ENCODE assay signal across 21 cellular contexts in genomic region chr5:16510123-16510522, GRCh38. TPM values are rescaled to one million over a fixed set of nuclear protein-coding genes. Genes with fewer than 3 reads are reported as not detected.
DNase-seq lines count a peak whose midpoint lies in the region; ATAC-seq and TF ChIP-seq lines count a peak whose summit lies in the region.
"Had no signal": no experiment of that assay in that cellular context is flagged by ENCODE, and none has a peak within 500 bp of the region (broad histone marks: within the 10 kb centered on the region; RNA-seq: fewer than 3 reads in every experiment).

No MANE protein-coding gene starts in this region.

- H3K9me3 Mint-ChIP-seq in activated T-cell treated with anti-CD3 and anti-CD28 coated beads, Interleukin-2, amount 50 U/mL, for 24 hours = peaks cover 4% of the 10 kb centered on the region
- H3K9me3 Mint-ChIP-seq in Calu3 (ENCODE audit: low read depth, unreplicated experiment) = peaks cover 2% of the 10 kb centered on the region
- H3K9me3 Mint-ChIP-seq: IgD-negative memory B cell had no signal

- H3K4me1 ChIP-seq in right atrium auricular region = peaks cover 0 to 13% of the 10 kb centered on the region in 2 donors
- peaks cover 21 to 31% of the 10 kb centered on the region in 2 experiments for H3K4me1 ChIP-seq in neutrophil (ENCODE audit: control insufficient read depth in 1 of 2, insufficient read depth in 1 of 2, low read depth in 1 of 2, low read length in 1 of 2)

- H3K9me3 ChIP-seq in right atrium auricular region = no peaks in the 10 kb centered on the region
- H3K9me3 ChIP-seq in neutrophil = no peaks in the 10 kb centered on the region
- H3K9me3 ChIP-seq: SK-N-SH had no signal

- intact Hi-C loops in Right ventricle myocardium superior (cut with DNase I) (no loop called here), Calu3 (cut with micrococcal nuclease; ENCODE audit: unreplicated experiment) (no loop called here)

- H3K36me3 ChIP-seq in right atrium auricular region = no peaks in the 10 kb centered on the region
- H3K36me3 ChIP-seq in neutrophil = no peaks in the 10 kb centered on the region

- peak overlapping the region; percentile 78 to 92 for H3K27ac ChIP-seq in right atrium auricular region
- peak overlapping the region; percentile 85 for H3K27ac ChIP-seq in neutrophil

- BruUV-seq in Calu3 (replicated peaks; lab: Mats Ljungman, UMichigan) = no TSS peak

- TF ChIP-seq CTCF in right atrium auricular region (IDR thresholded peaks at IDR 0.05) = no peak
- TF ChIP-seq CTCF in neutrophil (IDR thresholded peaks at IDR 0.05) = no peak
- TF ChIP-seq CTCF in GM20000 (IDR thresholded peaks at IDR 0.05; ENCODE audit: extremely low read depth, missing control alignments) = no peak
- TF ChIP-seq CTCF in Calu3 (IDR thresholded peaks at IDR 0.05; ENCODE audit: unreplicated experiment) = no peak

- H3K27me3 ChIP-seq in right atrium auricular region (no peaks in the 10 kb centered on the region), neutrophil (no peaks in the 10 kb centered on the region)

- no peak for DNase-seq in right atrium auricular region (ENCODE audit: low spot score)
- no peak for DNase-seq in Right ventricle myocardium superior
- DNase-seq in NCI-H460 (ENCODE audit: extremely low read depth, low read depth) = peak; percentile 62
- DNase-seq in activated T-cell treated with anti-CD3 and anti-CD28 coated beads, Interleukin-2, amount 50 U/mL, for 24 hours = no peak
- DNase-seq in GM20000 (ENCODE audit: low spot score) = no peak
- DNase-seq in Calu3 = no peak
- DNase-seq: CD4-positive, CD25-positive, alpha-beta regulatory T cell; DMS153; GOT3; HCEC 1CT; NCI-H1694; NCI-H2081; NCI-H2171 treated with DMSO at 0.1 percent for 48 hours; NCI-H446; NCI-H526 treated with DMSO at 0.1 percent for 48 hours; PC-9; RPMI8226; SIG-M5; SK-N-SH had no signal

- H3K4me3 ChIP-seq in right atrium auricular region = no peak overlapping the region
- H3K4me3 ChIP-seq in neutrophil (ENCODE audit: low read depth in 1 of 2, low read length in 1 of 2) = no peak overlapping the region

- no peak overlapping the region for H3K27ac Mint-ChIP-seq in activated T-cell treated with anti-CD3 and anti-CD28 coated beads, Interleukin-2, amount 50 U/mL, for 24 hours
- H3K27ac Mint-ChIP-seq in Calu3 (ENCODE audit: unreplicated experiment) = no peak overlapping the region
- H3K27ac Mint-ChIP-seq: IgD-negative memory B cell had no signal

- no peak overlapping the region for H3K4me3 Mint-ChIP-seq in activated T-cell treated with anti-CD3 and anti-CD28 coated beads, Interleukin-2, amount 50 U/mL, for 24 hours
- no peak overlapping the region for H3K4me3 Mint-ChIP-seq in Calu3 (ENCODE audit: low read depth, unreplicated experiment)
- H3K4me3 Mint-ChIP-seq: CD4-positive, CD25-positive, alpha-beta regulatory T cell had no signal

- H3K4me1 Mint-ChIP-seq in activated T-cell treated with anti-CD3 and anti-CD28 coated beads, Interleukin-2, amount 50 U/mL, for 24 hours (ENCODE audit: low read depth) = peaks cover 43% of the 10 kb centered on the region
- H3K4me1 Mint-ChIP-seq in Calu3 (ENCODE audit: low read depth, unreplicated experiment) = peaks cover 19% of the 10 kb centered on the region

- H3K36me3 Mint-ChIP-seq in activated T-cell treated with anti-CD3 and anti-CD28 coated beads, Interleukin-2, amount 50 U/mL, for 24 hours (ENCODE audit: low read depth) = peaks cover 6% of the 10 kb centered on the region
- peaks cover 13% of the 10 kb centered on the region for H3K36me3 Mint-ChIP-seq in Calu3 (ENCODE audit: insufficient read depth, unreplicated experiment)
- H3K36me3 Mint-ChIP-seq: IgD-negative memory B cell had no signal

- no peak for ATAC-seq in Right ventricle myocardium superior (ENCODE audit: poor library complexity)

- CTCF ChIA-PET in Calu3 (lab: Charles Lee) = interaction anchor here (1.4 kb wide), 1 partner anchor 35 kb away, joined by 3 read pairs; no protein-coding TSS in a partner anchor

- H3K27me3 Mint-ChIP-seq in activated T-cell treated with anti-CD3 and anti-CD28 coated beads, Interleukin-2, amount 50 U/mL, for 24 hours = no peaks in the 10 kb centered on the region
- no peaks in the 10 kb centered on the region for H3K27me3 Mint-ChIP-seq in Calu3 (ENCODE audit: unreplicated experiment)
- H3K27me3 Mint-ChIP-seq: CD4-positive, CD25-positive, alpha-beta regulatory T cell; IgD-negative memory B cell had no signal

RNA-seq across cellular contexts. Expression of gene ZNF622, which starts 44.5 kb away (rescaled TPM):
- 10 to 100 TPM; 36.7 to 54.9 TPM for total RNA-seq in right atrium auricular region
- total RNA-seq in Right ventricle myocardium superior = 51.7 TPM
- total RNA-seq in NCI-H460 (2014; rRNA removed; shearing (Covaris generic)) = 30.4 and 37.6 TPM in 2 replicates
- polyA plus RNA-seq in NCI-H460 (2014; cell fraction: nucleus; rRNA removed) = 17.2 and 20.5 TPM in 2 replicates
- total RNA-seq in Calu3 (2022) = 28.6 and 31.5 TPM in 2 replicates
